In the genomic region with DNA sequence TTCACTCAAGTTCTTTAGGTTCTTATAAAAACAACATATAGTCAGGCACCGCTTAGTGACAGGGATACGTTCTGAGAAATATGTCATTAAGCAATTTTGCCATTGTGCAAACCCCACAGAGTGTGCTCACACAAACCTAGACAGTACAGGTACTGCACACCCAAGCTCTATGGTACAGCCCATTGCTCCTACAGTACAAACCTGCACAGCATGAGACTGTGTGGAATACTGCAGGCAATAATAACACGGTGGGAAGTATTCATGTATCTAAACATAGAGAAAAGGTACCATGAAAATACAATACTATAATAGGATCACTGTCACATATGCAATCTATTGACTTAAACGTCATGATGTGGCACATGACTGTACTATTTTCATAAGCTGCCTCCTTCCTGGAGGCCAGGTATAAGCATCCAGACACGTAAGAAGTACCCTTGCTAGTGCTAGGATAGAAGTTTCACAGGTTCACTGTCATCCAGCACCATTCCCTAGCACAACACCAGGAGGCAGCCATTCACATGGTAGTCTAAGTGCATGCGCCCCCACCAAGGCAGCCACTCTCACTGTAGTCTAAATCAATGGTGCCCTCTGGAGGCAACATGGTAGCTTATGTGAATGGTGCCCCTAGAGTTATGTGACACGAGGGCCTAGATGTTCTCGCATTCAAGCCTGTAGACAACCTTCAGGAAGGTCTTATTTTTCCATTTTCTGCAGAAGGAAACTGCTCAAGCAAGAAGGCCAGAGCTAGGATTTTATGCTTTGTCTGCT, we compare ENCODE assay signal across 1 cellular context.
TF ChIP-seq lines count a peak whose summit lies in the region.

No MANE protein-coding gene starts in this region.

TF ChIP-seq in K562, 482 proteins besides CTCF, POLR2A, EP300 and RAD21 (continued from another document and continues in another):
- TF ChIP-seq, protein P1, sequence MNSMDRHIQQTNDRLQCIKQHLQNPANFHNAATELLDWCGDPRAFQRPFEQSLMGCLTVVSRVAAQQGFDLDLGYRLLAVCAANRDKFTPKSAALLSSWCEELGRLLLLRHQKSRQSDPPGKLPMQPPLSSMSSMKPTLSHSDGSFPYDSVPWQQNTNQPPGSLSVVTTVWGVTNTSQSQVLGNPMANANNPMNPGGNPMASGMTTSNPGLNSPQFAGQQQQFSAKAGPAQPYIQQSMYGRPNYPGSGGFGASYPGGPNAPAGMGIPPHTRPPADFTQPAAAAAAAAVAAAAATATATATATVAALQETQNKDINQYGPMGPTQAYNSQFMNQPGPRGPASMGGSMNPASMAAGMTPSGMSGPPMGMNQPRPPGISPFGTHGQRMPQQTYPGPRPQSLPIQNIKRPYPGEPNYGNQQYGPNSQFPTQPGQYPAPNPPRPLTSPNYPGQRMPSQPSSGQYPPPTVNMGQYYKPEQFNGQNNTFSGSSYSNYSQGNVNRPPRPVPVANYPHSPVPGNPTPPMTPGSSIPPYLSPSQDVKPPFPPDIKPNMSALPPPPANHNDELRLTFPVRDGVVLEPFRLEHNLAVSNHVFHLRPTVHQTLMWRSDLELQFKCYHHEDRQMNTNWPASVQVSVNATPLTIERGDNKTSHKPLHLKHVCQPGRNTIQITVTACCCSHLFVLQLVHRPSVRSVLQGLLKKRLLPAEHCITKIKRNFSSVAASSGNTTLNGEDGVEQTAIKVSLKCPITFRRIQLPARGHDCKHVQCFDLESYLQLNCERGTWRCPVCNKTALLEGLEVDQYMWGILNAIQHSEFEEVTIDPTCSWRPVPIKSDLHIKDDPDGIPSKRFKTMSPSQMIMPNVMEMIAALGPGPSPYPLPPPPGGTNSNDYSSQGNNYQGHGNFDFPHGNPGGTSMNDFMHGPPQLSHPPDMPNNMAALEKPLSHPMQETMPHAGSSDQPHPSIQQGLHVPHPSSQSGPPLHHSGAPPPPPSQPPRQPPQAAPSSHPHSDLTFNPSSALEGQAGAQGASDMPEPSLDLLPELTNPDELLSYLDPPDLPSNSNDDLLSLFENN (IDR thresholded peaks at IDR 0.05; ENCODE audit: low read depth in 2 of 2, low read length in 2 of 2) = peak; percentile 11 to 30; a peak in 1 of 4 replicates
- TF ChIP-seq, protein P2, sequence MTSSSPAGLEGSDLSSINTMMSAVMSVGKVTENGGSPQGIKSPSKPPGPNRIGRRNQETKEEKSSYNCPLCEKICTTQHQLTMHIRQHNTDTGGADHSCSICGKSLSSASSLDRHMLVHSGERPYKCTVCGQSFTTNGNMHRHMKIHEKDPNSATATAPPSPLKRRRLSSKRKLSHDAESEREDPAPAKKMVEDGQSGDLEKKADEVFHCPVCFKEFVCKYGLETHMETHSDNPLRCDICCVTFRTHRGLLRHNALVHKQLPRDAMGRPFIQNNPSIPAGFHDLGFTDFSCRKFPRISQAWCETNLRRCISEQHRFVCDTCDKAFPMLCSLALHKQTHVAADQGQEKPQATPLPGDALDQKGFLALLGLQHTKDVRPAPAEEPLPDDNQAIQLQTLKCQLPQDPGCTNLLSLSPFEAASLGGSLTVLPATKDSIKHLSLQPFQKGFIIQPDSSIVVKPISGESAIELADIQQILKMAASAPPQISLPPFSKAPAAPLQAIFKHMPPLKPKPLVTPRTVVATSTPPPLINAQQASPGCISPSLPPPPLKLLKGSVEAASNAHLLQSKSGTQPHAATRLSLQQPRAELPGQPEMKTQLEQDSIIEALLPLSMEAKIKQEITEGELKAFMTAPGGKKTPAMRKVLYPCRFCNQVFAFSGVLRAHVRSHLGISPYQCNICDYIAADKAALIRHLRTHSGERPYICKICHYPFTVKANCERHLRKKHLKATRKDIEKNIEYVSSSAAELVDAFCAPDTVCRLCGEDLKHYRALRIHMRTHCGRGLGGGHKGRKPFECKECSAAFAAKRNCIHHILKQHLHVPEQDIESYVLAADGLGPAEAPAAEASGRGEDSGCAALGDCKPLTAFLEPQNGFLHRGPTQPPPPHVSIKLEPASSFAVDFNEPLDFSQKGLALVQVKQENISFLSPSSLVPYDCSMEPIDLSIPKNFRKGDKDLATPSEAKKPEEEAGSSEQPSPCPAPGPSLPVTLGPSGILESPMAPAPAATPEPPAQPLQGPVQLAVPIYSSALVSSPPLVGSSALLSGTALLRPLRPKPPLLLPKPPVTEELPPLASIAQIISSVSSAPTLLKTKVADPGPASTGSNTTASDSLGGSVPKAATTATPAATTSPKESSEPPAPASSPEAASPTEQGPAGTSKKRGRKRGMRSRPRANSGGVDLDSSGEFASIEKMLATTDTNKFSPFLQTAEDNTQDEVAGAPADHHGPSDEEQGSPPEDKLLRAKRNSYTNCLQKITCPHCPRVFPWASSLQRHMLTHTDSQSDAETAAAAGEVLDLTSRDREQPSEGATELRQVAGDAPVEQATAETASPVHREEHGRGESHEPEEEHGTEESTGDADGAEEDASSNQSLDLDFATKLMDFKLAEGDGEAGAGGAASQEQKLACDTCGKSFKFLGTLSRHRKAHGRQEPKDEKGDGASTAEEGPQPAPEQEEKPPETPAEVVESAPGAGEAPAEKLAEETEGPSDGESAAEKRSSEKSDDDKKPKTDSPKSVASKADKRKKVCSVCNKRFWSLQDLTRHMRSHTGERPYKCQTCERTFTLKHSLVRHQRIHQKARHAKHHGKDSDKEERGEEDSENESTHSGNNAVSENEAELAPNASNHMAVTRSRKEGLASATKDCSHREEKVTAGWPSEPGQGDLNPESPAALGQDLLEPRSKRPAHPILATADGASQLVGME (CRISPR knock-in tag; IDR thresholded peaks at IDR 0.05) = 0 out of 2 replicates have a peak, but pooled peaks have one; percentile 59
- TF ChIP-seq NR2C2 (CRISPR knock-in tag; IDR thresholded peaks at IDR 0.05) = no peak
- no peak for TF ChIP-seq NR2C2 (tag; IDR thresholded peaks at IDR 0.05)
- TF ChIP-seq, protein P3, sequence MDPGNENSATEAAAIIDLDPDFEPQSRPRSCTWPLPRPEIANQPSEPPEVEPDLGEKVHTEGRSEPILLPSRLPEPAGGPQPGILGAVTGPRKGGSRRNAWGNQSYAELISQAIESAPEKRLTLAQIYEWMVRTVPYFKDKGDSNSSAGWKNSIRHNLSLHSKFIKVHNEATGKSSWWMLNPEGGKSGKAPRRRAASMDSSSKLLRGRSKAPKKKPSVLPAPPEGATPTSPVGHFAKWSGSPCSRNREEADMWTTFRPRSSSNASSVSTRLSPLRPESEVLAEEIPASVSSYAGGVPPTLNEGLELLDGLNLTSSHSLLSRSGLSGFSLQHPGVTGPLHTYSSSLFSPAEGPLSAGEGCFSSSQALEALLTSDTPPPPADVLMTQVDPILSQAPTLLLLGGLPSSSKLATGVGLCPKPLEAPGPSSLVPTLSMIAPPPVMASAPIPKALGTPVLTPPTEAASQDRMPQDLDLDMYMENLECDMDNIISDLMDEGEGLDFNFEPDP (CRISPR knock-in tag; IDR thresholded peaks at IDR 0.05) = no peak
- TF ChIP-seq MECOM (CRISPR knock-in tag; IDR thresholded peaks at IDR 0.05) = no peak
- TF ChIP-seq, protein P4, sequence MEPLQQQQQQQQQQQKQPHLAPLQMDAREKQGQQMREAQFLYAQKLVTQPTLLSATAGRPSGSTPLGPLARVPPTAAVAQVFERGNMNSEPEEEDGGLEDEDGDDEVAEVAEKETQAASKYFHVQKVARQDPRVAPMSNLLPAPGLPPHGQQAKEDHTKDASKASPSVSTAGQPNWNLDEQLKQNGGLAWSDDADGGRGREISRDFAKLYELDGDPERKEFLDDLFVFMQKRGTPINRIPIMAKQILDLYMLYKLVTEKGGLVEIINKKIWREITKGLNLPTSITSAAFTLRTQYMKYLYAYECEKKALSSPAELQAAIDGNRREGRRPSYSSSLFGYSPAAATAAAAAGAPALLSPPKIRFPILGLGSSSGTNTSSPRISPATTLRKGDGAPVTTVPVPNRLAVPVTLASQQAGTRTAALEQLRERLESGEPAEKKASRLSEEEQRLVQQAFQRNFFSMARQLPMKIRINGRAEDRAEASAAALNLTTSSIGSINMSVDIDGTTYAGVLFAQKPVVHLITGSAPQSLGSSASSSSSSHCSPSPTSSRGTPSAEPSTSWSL (CRISPR knock-in tag; IDR thresholded peaks at IDR 0.05; ENCODE audit: borderline replicate concordance) = no peak
- no peak for TF ChIP-seq PTBP1 (IDR thresholded peaks at IDR 0.05; ENCODE audit: low read depth, low read length)
- peak; percentile 73 for TF ChIP-seq KLF16 (IDR thresholded peaks at IDR 0.05)
- peak; percentile 85 for TF ChIP-seq MYC (IDR thresholded peaks at IDR 0.05; ENCODE audit: low read depth, low read length)
- TF ChIP-seq MYC (CRISPR knock-in tag; IDR thresholded peaks at IDR 0.05; ENCODE audit: borderline replicate concordance, low read depth) = no peak
- TF ChIP-seq ZNF197 (CRISPR knock-in tag; IDR thresholded peaks at IDR 0.05; ENCODE audit: low read depth) = peak; percentile 72; the same call in 1 of the 2 replicates
- no peak for TF ChIP-seq CBFA2T2 (conservative IDR thresholded peaks at IDR 0.05)
- peak; percentile 30; the same call in 1 of the 2 replicates for TF ChIP-seq NFIC (IDR thresholded peaks at IDR 0.05)
- 0 out of 2 replicates have a peak, but pooled peaks have one; percentile 51 for TF ChIP-seq ELF4 (CRISPR knock-in tag; IDR thresholded peaks at IDR 0.05)
- no peak for TF ChIP-seq CBFB (CRISPR knock-in tag; IDR thresholded peaks at IDR 0.05)
- no peak for TF ChIP-seq ESRRB (CRISPR knock-in tag; IDR thresholded peaks at IDR 0.05; ENCODE audit: borderline replicate concordance)
- no peak for TF ChIP-seq ZNF263 (CRISPR knock-in tag; IDR thresholded peaks at IDR 0.05; ENCODE audit: borderline replicate concordance)
- no peak for TF ChIP-seq MAFG (tag; conservative IDR thresholded peaks at IDR 0.05)
- 0 out of 2 replicates have a peak, but pooled peaks have one; percentile 28 for TF ChIP-seq NFATC3 (IDR thresholded peaks at IDR 0.05)
- no peak for TF ChIP-seq SP1 (CRISPR knock-in tag; IDR thresholded peaks at IDR 0.05)
- TF ChIP-seq JUND (IDR thresholded peaks at IDR 0.05; ENCODE audit: borderline replicate concordance, low read depth, low read length) = peak; percentile 42; the same call in 1 of the 2 replicates
- peak; percentile 71; the same call in 1 of the 3 replicates for TF ChIP-seq JUND (tag; IDR thresholded peaks at IDR 0.05; ENCODE audit: borderline replicate concordance, low read depth, low read length)
- no peak for TF ChIP-seq GATAD2A (IDR thresholded peaks at IDR 0.05)
- TF ChIP-seq, protein P5, sequence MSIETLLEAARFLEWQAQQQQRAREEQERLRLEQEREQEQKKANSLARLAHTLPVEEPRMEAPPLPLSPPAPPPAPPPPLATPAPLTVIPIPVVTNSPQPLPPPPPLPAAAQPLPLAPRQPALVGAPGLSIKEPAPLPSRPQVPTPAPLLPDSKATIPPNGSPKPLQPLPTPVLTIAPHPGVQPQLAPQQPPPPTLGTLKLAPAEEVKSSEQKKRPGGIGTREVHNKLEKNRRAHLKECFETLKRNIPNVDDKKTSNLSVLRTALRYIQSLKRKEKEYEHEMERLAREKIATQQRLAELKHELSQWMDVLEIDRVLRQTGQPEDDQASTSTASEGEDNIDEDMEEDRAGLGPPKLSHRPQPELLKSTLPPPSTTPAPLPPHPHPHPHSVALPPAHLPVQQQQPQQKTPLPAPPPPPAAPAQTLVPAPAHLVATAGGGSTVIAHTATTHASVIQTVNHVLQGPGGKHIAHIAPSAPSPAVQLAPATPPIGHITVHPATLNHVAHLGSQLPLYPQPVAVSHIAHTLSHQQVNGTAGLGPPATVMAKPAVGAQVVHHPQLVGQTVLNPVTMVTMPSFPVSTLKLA (conservative IDR thresholded peaks at IDR 0.05) = peak in 1 of 2 experiments; percentile 73; a peak in 3 of 4 replicates
- TF ChIP-seq CCNT2 (IDR thresholded peaks at IDR 0.05; ENCODE audit: borderline replicate concordance, extremely low read depth, insufficient read length, low read depth, low read length) = no peak
- no peak for TF ChIP-seq ZZZ3 (IDR thresholded peaks at IDR 0.05)
- no peak for TF ChIP-seq FOSL1 (tag; conservative IDR thresholded peaks at IDR 0.05)
- no peak for TF ChIP-seq ZNF707 (CRISPR knock-in tag; conservative IDR thresholded peaks at IDR 0.05)
- TF ChIP-seq SNIP1 (IDR thresholded peaks at IDR 0.05; ENCODE audit: low read depth) = no peak
- TF ChIP-seq FUS (optimal IDR thresholded peaks at IDR 0.05; ENCODE audit: low read depth, low read length) = no peak
- no peak for TF ChIP-seq XRCC4 (IDR thresholded peaks at IDR 0.05; ENCODE audit: extremely low read depth, insufficient read depth, insufficient read length)
- TF ChIP-seq KAT7 (CRISPR knock-in tag; IDR thresholded peaks at IDR 0.05; ENCODE audit: borderline replicate concordance) = peak; percentile 91
- TF ChIP-seq MBD2 (IDR thresholded peaks at IDR 0.05; ENCODE audit: borderline replicate concordance, low read depth) = no peak
- no peak for TF ChIP-seq SMARCA4 (IDR thresholded peaks at IDR 0.05)
- 0 out of 2 replicates have a peak, but pooled peaks have one; percentile 12 for TF ChIP-seq HDAC8 (tag; IDR thresholded peaks at IDR 0.05)
- TF ChIP-seq HDAC6 (IDR thresholded peaks at IDR 0.05; ENCODE audit: low read depth, low read length) = no peak
- TF ChIP-seq NR2C1 (IDR thresholded peaks at IDR 0.05) = no peak; the same call in 1 of the 2 replicates
- TF ChIP-seq NR2C1 (tag; IDR thresholded peaks at IDR 0.05) = no peak
- TF ChIP-seq SMARCB1 (IDR thresholded peaks at IDR 0.05; ENCODE audit: insufficient read length, low read depth) = no peak
- TF ChIP-seq HOXB6 (CRISPR knock-in tag; IDR thresholded peaks at IDR 0.05; ENCODE audit: borderline replicate concordance) = 0 out of 2 replicates have a peak, but pooled peaks have one; percentile 20
- TF ChIP-seq, protein P6, sequence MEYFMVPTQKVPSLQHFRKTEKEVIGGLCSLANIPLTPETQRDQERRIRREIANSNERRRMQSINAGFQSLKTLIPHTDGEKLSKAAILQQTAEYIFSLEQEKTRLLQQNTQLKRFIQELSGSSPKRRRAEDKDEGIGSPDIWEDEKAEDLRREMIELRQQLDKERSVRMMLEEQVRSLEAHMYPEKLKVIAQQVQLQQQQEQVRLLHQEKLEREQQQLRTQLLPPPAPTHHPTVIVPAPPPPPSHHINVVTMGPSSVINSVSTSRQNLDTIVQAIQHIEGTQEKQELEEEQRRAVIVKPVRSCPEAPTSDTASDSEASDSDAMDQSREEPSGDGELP (CRISPR knock-in tag; IDR thresholded peaks at IDR 0.05; ENCODE audit: borderline replicate concordance) = no peak
- peak; percentile 99 for TF ChIP-seq SMC3 (conservative IDR thresholded peaks at IDR 0.05; ENCODE audit: insufficient read depth, low read depth, low read length)
- TF ChIP-seq ZNF354B (CRISPR knock-in tag; IDR thresholded peaks at IDR 0.05) = peak; percentile 28; the same call in 1 of the 2 replicates
- no peak for TF ChIP-seq CHD2 (IDR thresholded peaks at IDR 0.05; ENCODE audit: low read depth, low read length)
- TF ChIP-seq CC2D1A (IDR thresholded peaks at IDR 0.05) = peak; percentile 97
- TF ChIP-seq CREM (IDR thresholded peaks at IDR 0.05; ENCODE audit: low read depth) = no peak; the same call in 1 of the 2 replicates
- no peak for TF ChIP-seq HMGN3 (IDR thresholded peaks at IDR 0.05; ENCODE audit: borderline replicate concordance, extremely low read depth, insufficient read length, low read depth, low read length)
- no peak for TF ChIP-seq JUN (IDR thresholded peaks at IDR 0.05; ENCODE audit: borderline replicate concordance, low read depth, low read length)
- no peak for TF ChIP-seq JUN (CRISPR knock-in tag; IDR thresholded peaks at IDR 0.05; ENCODE audit: borderline replicate concordance)
- no peak for TF ChIP-seq LARP7 (IDR thresholded peaks at IDR 0.05)
- peak; percentile 68 for TF ChIP-seq SMAD4 (CRISPR knock-in tag; conservative IDR thresholded peaks at IDR 0.05)
- peak; percentile 76; the same call in 1 of the 2 replicates for TF ChIP-seq SMAD3 (CRISPR knock-in tag; conservative IDR thresholded peaks at IDR 0.05)
